In genomic region chr14:23828611-23829010, GRCh38 we compare ENCODE assay signal across 1 cellular context.
TF ChIP-seq lines count a peak whose summit lies in the region.

No MANE protein-coding gene starts in this region.

TF ChIP-seq in HCT116, 20 proteins besides CTCF, POLR2A, EP300 and RAD21 (continued from another document):
- TF ChIP-seq REST (IDR thresholded peaks at IDR 0.05; ENCODE audit: low read depth) = no peak
TF ChIP-seq in HCT116: peak in this region for 0.
